13 cellular contexts compared by ENCODE assay signal in the genomic region with DNA sequence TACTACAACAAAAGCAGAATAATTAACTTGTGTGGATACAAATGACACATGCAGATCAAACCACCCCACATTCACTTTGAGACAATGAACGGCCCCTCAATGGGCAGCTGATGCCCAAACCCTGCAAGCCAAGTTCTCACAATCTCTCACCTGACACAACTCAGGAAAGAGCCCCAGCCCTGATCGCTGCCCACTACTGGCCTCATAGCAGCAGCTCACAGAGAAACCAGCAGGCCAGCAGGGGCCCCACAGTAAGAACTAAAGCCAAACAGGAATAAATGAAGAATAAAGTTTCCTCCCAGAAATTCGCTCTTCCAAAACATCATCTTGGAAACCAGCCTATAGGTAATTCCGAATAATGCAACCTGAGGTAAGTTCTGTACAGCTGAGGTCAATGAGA. TPM values are rescaled to one million over a fixed set of nuclear protein-coding genes. Genes with fewer than 3 reads are reported as not detected.
DNase-seq lines count a peak whose midpoint lies in the region; ATAC-seq and TF ChIP-seq lines count a peak whose summit lies in the region.
"Had no signal": no experiment of that assay in that cellular context is flagged by ENCODE, and none has a peak within 500 bp of the region (broad histone marks: within the 10 kb centered on the region; RNA-seq: fewer than 3 reads in every experiment).

No MANE protein-coding gene starts in this region.

- ATAC-seq in PC-3, result no peak
- ATAC-seq: left cardiac atrium had no signal

- no peak for DNase-seq in T-helper 2 cell treated with Interferon-gamma antibody and Interleukin-4, amounts not matched to agents 5 μg/mL and 100 μg/mL, for 36 hours (ENCODE audit: low spot score)
- DNase-seq in T-helper 2 cell (no peak), PC-3 (no peak), cardiac fibroblast (ENCODE audit: low read depth in 2 of 2) (no peak), esophagus squamous epithelium (lab: John Stamatoyannopoulos, UW) (no peak), NCI-H446 (lab: John Stamatoyannopoulos, UW) (no peak), PC-9 (no peak)
- DNase-seq: left cardiac atrium, NCI-H1436 treated with DMSO at 0.1 percent for 48 hours, NCI-H526 had no signal

- intact Hi-C loops in PC-3 (cut with micrococcal nuclease) (no loop called here), esophagus squamous epithelium (cut with DNase I) (no loop called here), PC-9 (cut with micrococcal nuclease; ENCODE audit: unreplicated experiment) (no loop called here)

- no peak overlapping the region for H3K4me3 Mint-ChIP-seq in T-helper 2 cell treated with Interferon-gamma antibody and Interleukin-4, amounts not matched to agents 5 μg/mL and 100 μg/mL, for 36 hours

- H3K36me3 Mint-ChIP-seq in T-helper 2 cell treated with Interferon-gamma antibody and Interleukin-4, amounts not matched to agents 5 μg/mL and 100 μg/mL, for 36 hours (ENCODE audit: low read depth), result peaks cover 73% of the 10 kb centered on the region

- H3K9me2 ChIP-seq in PC-3 (replicated peaks; ENCODE audit: low read length), result no peaks in the 10 kb centered on the region
- H3K9me2 ChIP-seq in PC-9 (ENCODE audit: insufficient read depth), result no peaks in the 10 kb centered on the region

- BruUV-seq in PC-3 (replicated peaks; lab: Mats Ljungman, UMichigan) (no TSS peak), PC-9 (replicated peaks; lab: Mats Ljungman, UMichigan) (no TSS peak)

- H3K36me3 ChIP-seq in PC-3 (ENCODE audit: low read depth, low read length) (peaks cover 7% of the 10 kb centered on the region), neutrophil (peaks cover 98% of the 10 kb centered on the region), esophagus squamous epithelium (peaks cover 13 to 97% (median 54%) of the 10 kb centered on the region in 3 donors), PC-9 (ENCODE audit: low read depth) (peaks cover 35% of the 10 kb centered on the region)

- H3K27ac ChIP-seq in PC-3 (ENCODE audit: low read length) (no peak overlapping the region), neutrophil (peak overlapping the region; percentile 29), esophagus squamous epithelium (no peak overlapping the region), PC-9 (no peak overlapping the region)
- H3K27ac ChIP-seq: skin epidermis, thoracic aorta had no signal

- H3K4me3 ChIP-seq in PC-3 (ENCODE audit: low read length), result no peak overlapping the region
- H3K4me3 ChIP-seq in cardiac fibroblast (replicated peaks in 1 of 2; ENCODE audit: low read depth in 2 of 2, low read length in 2 of 2), result no peak overlapping the region
- H3K4me3 ChIP-seq in neutrophil (ENCODE audit: low read depth in 1 of 2, low read length in 1 of 2), result no peak overlapping the region
- H3K4me3 ChIP-seq in esophagus squamous epithelium, result no peak overlapping the region
- no peak overlapping the region for H3K4me3 ChIP-seq in PC-9
- H3K4me3 ChIP-seq: skin epidermis, thoracic aorta had no signal

- CTCF ChIA-PET in PC-3 (lab: Charles Lee) (no interaction called here), PC-9 (lab: Charles Lee) (no interaction called here)

- H3K4me2 ChIP-seq in PC-3 (ENCODE audit: low read length) (no peak overlapping the region), PC-9 (no peak overlapping the region)

- H3F3A ChIP-seq in PC-3 (ENCODE audit: low read length, unreplicated experiment), result no peaks in the 10 kb centered on the region
- H3F3A ChIP-seq in PC-9 (ENCODE audit: insufficient read depth, low read depth), result no peaks in the 10 kb centered on the region

- H3K27me3 Mint-ChIP-seq in T-helper 2 cell treated with Interferon-gamma antibody and Interleukin-4, amounts not matched to agents 5 μg/mL and 100 μg/mL, for 36 hours (ENCODE audit: low read depth), result no peaks in the 10 kb centered on the region

- H4K20me1 ChIP-seq in PC-3 (ENCODE audit: low read length), result no peaks in the 10 kb centered on the region
- 0 out of 2 replicates have a peak, but pooled peaks cover under 1% of the 10 kb centered on the region for H4K20me1 ChIP-seq in PC-9 (ENCODE audit: insufficient read depth)

- WGBS in esophagus squamous epithelium, 2 donors, result 80 to 86% methylated on average over 4 of the region's 4 CpGs

- H3K4me1 ChIP-seq in PC-3 (ENCODE audit: insufficient read depth, low read length), result no peaks in the 10 kb centered on the region
- H3K4me1 ChIP-seq in neutrophil (ENCODE audit: control insufficient read depth in 1 of 2, insufficient read depth in 1 of 2, low read depth in 1 of 2, low read length in 1 of 2), result peaks cover under 1 to 2% of the 10 kb centered on the region in 2 experiments
- peaks cover 0 to 4% (median 0%) of the 10 kb centered on the region in 3 donors for H3K4me1 ChIP-seq in esophagus squamous epithelium
- no peaks in the 10 kb centered on the region for H3K4me1 ChIP-seq in PC-9 (replicated peaks; ENCODE audit: insufficient read depth)

- POLR2A ChIA-PET in PC-3 (lab: Charles Lee; ENCODE audit: unreplicated experiment), result no interaction called here
- POLR2A ChIA-PET in PC-9 (lab: Charles Lee; ENCODE audit: unreplicated experiment), result interaction anchor here (0.6 kb wide), 2 partner anchors 8 to 45 kb away, joined by 3 read pairs; a partner anchor contains a TSS

- H2AFZ ChIP-seq in PC-3 (ENCODE audit: low read length), result no peak overlapping the region
- H2AFZ ChIP-seq in PC-9, result no peak overlapping the region

- H3K27me3 ChIP-seq in PC-3 (ENCODE audit: low read length) (no peaks in the 10 kb centered on the region), neutrophil (no peaks in the 10 kb centered on the region), esophagus squamous epithelium (no peaks in the 10 kb centered on the region), PC-9 (ENCODE audit: insufficient read depth, low read depth) (no peaks in the 10 kb centered on the region)

- no peaks in the 10 kb centered on the region for H3K9me3 ChIP-seq in PC-3 (ENCODE audit: low read length)
- H3K9me3 ChIP-seq in neutrophil, result no peaks in the 10 kb centered on the region
- H3K9me3 ChIP-seq in esophagus squamous epithelium, result no peaks in the 10 kb centered on the region
- H3K9me3 ChIP-seq in PC-9 (ENCODE audit: insufficient read depth, low read depth), result no peaks in the 10 kb centered on the region
- H3K9me3 ChIP-seq: thoracic aorta had no signal

- H3K4me1 Mint-ChIP-seq in T-helper 2 cell treated with Interferon-gamma antibody and Interleukin-4, amounts not matched to agents 5 μg/mL and 100 μg/mL, for 36 hours (ENCODE audit: low read depth), result peaks cover 21% of the 10 kb centered on the region

- TF ChIP-seq CTCF in PC-3 (conservative IDR thresholded peaks at IDR 0.05; ENCODE audit: low read depth, low read length) (peak; percentile 34; the same call in 1 of the 2 replicates), cardiac fibroblast (IDR thresholded peaks at IDR 0.05; ENCODE audit: low read depth, low read length) (peak; percentile 15), neutrophil (IDR thresholded peaks at IDR 0.05) (no peak), esophagus squamous epithelium (IDR thresholded peaks at IDR 0.05) (no peak), PC-9 (conservative IDR thresholded peaks at IDR 0.05) (no peak)

- TF ChIP-seq POLR2A in esophagus squamous epithelium (IDR thresholded peaks at IDR 0.05), result no peak

- H3K79me2 ChIP-seq in PC-3 (ENCODE audit: low read length), result 0 out of 2 replicates have a peak, but pooled peaks cover 4% of the 10 kb centered on the region
- peaks cover 14% of the 10 kb centered on the region for H3K79me2 ChIP-seq in PC-9 (ENCODE audit: low read depth)

- H3K9ac ChIP-seq in PC-3 (ENCODE audit: low read length), result no peak overlapping the region

- H3K9me3 Mint-ChIP-seq in T-helper 2 cell treated with Interferon-gamma antibody and Interleukin-4, amounts not matched to agents 5 μg/mL and 100 μg/mL, for 36 hours, result no peaks in the 10 kb centered on the region

- H3K27ac Mint-ChIP-seq in T-helper 2 cell treated with Interferon-gamma antibody and Interleukin-4, amounts not matched to agents 5 μg/mL and 100 μg/mL, for 36 hours, result peak overlapping the region; percentile 24

RNA-seq across cellular contexts. Expression of a gene that starts 7.7 kb away (rescaled TPM):
- total RNA-seq in PC-3 (2014; rRNA removed) (13.2 and 32.5 TPM in 2 replicates), esophagus squamous epithelium (10 to 100 TPM; 34.3 to 46.8 (median 39.4) TPM), PC-9 (2021) (27.8 and 33.0 TPM in 2 replicates)

Comparison
In these comparisons a context has a peak if more than half of its experiments do, and no peak if none do; other contexts are left out.
1. CTCF ChIP-seq: peak in PC-3 (single experiment) and cardiac fibroblast (single experiment); none in neutrophil (single experiment), esophagus squamous epithelium (0 of 6) and PC-9 (single experiment).